In genomic region chr2:42116195-42117181, GRCh38 we compare ENCODE assay signal across 17 cellular contexts. TPM values are rescaled to one million over a fixed set of nuclear protein-coding genes. Genes with fewer than 3 reads are reported as not detected.
DNase-seq lines count a peak whose midpoint lies in the region; ATAC-seq and TF ChIP-seq lines count a peak whose summit lies in the region.
"Had no signal": no experiment of that assay in that cellular context is flagged by ENCODE, and none has a peak within 500 bp of the region (broad histone marks: within the 10 kb centered on the region; RNA-seq: fewer than 3 reads in every experiment).

No MANE protein-coding gene starts in this region.

- peaks cover 23% of the 10 kb centered on the region for H3K4me1 Mint-ChIP-seq in MCF 10A (ENCODE audit: insufficient read depth, unreplicated experiment)

- 78% methylated on average over 5 of the region's 5 CpGs for WGBS in mesenchymal stem cell

- H3K79me1 ChIP-seq in mesenchymal stem cell (replicated peaks; ENCODE audit: low read length, poor library complexity, severe bottlenecking) = no peaks in the 10 kb centered on the region

- no peak overlapping the region for H3K23ac ChIP-seq in mesenchymal stem cell (ENCODE audit: low read length in 2 of 2)

- H3K27ac Mint-ChIP-seq in MCF 10A (ENCODE audit: low read depth, unreplicated experiment) = no peak overlapping the region

- POLR2A ChIA-PET in MCF 10A (lab: Yijun Ruan, JAX) = interaction anchor here (1.6 to 1.9 kb wide), 2 partner anchors 16 to 22 kb away, joined by 3 to 7 read pairs; no protein-coding TSS in a partner anchor

- H3K9ac ChIP-seq in mesenchymal stem cell (ENCODE audit: low read length) = no peak overlapping the region

- H2BK12ac ChIP-seq in mesenchymal stem cell (ENCODE audit: low read length in 2 of 2) = no peak overlapping the region

- peaks cover 3% of the 10 kb centered on the region for H3K9me3 Mint-ChIP-seq in MCF 10A (ENCODE audit: unreplicated experiment)
- H3K9me3 Mint-ChIP-seq: naive B cell had no signal

- H3K4me3 Mint-ChIP-seq in MCF 10A (ENCODE audit: unreplicated experiment) = no peak overlapping the region

- intact Hi-C loops in breast epithelium (cut with DNase I; ENCODE audit: low total_unique reads) (no loop called here), MCF 10A (cut with micrococcal nuclease) (no loop called here)

- peak overlapping the region; percentile 66 for H2AK5ac ChIP-seq in mesenchymal stem cell (ENCODE audit: low read length, severe bottlenecking)

- no peaks in the 10 kb centered on the region for H3K36me3 Mint-ChIP-seq in MCF 10A (ENCODE audit: insufficient read depth, unreplicated experiment)
- H3K36me3 Mint-ChIP-seq: naive B cell had no signal

- no peak overlapping the region for H3K4me2 ChIP-seq in mesenchymal stem cell (ENCODE audit: low read length, poor library complexity, severe bottlenecking)

- H3K18ac ChIP-seq in mesenchymal stem cell (ENCODE audit: low read depth in 1 of 2, low read length in 2 of 2) = no peak overlapping the region

- CTCF ChIA-PET in MCF 10A (lab: Yijun Ruan, JAX) = interaction anchor here (0.6 to 2.6 kb wide), 4 partner anchors 20 to 263 kb away, joined by 3 to 9 read pairs (median 6); no protein-coding TSS in a partner anchor

- DNase-seq in breast epithelium (ENCODE audit: low spot score in 2 of 2) (no peak), MCF 10A (ENCODE audit: unreplicated experiment) (no peak), cardiac fibroblast (ENCODE audit: low read depth in 2 of 2) (peak; percentile 56 to 66), mesenchymal stem cell (peak; percentile 38), NCI-H510A treated with DMSO at 0.1 percent for 48 hours (lab: John Stamatoyannopoulos, UW) (no peak), Peyer's patch (no peak)
- no peak for DNase-seq in stimulated activated CD4-positive, alpha-beta T cell treated with anti-CD3 and anti-CD28 coated beads, Interleukin-2, amount 100 ng/mL, for 48 hours
- DNase-seq: 8988T; activated CD4-positive, CD25-positive, alpha-beta regulatory T cell treated with anti-CD3 and anti-CD28 coated beads, Interleukin-2, amount 50 U/mL, for 72 hours; activated T-cell treated with anti-CD3 and anti-CD28 coated beads, Interleukin-2, amount 50 U/mL, for 1 hour; adrenal gland; naive B cell; NCI-H1092; NCI-H345; OCI-M1; T-helper 1 cell had no signal

- H3K27ac ChIP-seq in breast epithelium (peak overlapping the region; percentile 10), mesenchymal stem cell (ENCODE audit: low read length, poor library complexity, severe bottlenecking) (no peak overlapping the region), Peyer's patch (no peak overlapping the region)

- no peak for TF ChIP-seq CTCF in breast epithelium (IDR thresholded peaks at IDR 0.05)
- TF ChIP-seq CTCF in MCF 10A (IDR thresholded peaks at IDR 0.05; ENCODE audit: unreplicated experiment) = no peak
- TF ChIP-seq CTCF in cardiac fibroblast (IDR thresholded peaks at IDR 0.05; ENCODE audit: low read depth, low read length) = no peak
- no peak for TF ChIP-seq CTCF in Peyer's patch (IDR thresholded peaks at IDR 0.05)

- no peaks in the 10 kb centered on the region for H3K36me3 ChIP-seq in breast epithelium
- H3K36me3 ChIP-seq in mesenchymal stem cell (ENCODE audit: control insufficient read depth in 1 of 2, insufficient read depth in 2 of 2, low read depth in 1 of 2, low read length in 2 of 2) = no peaks in the 10 kb centered on the region
- H3K36me3 ChIP-seq in Peyer's patch = no peaks in the 10 kb centered on the region
- H3K36me3 ChIP-seq: adrenal gland had no signal

- H3K27me3 Mint-ChIP-seq in MCF 10A (ENCODE audit: insufficient read depth, unreplicated experiment) = no peaks in the 10 kb centered on the region
- H3K27me3 Mint-ChIP-seq: naive B cell had no signal

- no TSS peak for BruUV-seq in MCF 10A (replicated peaks; lab: Mats Ljungman, UMichigan)

- H3K9me3 ChIP-seq in breast epithelium (no peaks in the 10 kb centered on the region), mesenchymal stem cell (ENCODE audit: control insufficient read depth, low read length) (no peaks in the 10 kb centered on the region), Peyer's patch (no peaks in the 10 kb centered on the region)

- H2BK15ac ChIP-seq in mesenchymal stem cell (ENCODE audit: low read depth, poor library complexity, severe bottlenecking) = no peak overlapping the region

- H3K27me3 ChIP-seq in breast epithelium (no peaks in the 10 kb centered on the region), mesenchymal stem cell (ENCODE audit: control insufficient read depth in 1 of 2, insufficient read depth in 1 of 2, low read length in 2 of 2) (no peaks in the 10 kb centered on the region), Peyer's patch (no peaks in the 10 kb centered on the region)
- H3K27me3 ChIP-seq: adrenal gland had no signal

- H3K4me1 ChIP-seq in breast epithelium (peaks cover 0 to 23% of the 10 kb centered on the region in 2 donors), mesenchymal stem cell (ENCODE audit: control insufficient read depth, insufficient read depth, low read depth, low read length) (peaks cover 2% of the 10 kb centered on the region), Peyer's patch (peaks cover 0 to 18% (median 5%) of the 10 kb centered on the region in 4 donors)

- no peak overlapping the region for H3K14ac ChIP-seq in mesenchymal stem cell (ENCODE audit: low read length in 2 of 2)

- H2AFZ ChIP-seq in mesenchymal stem cell (ENCODE audit: low read depth, low read length) = no peak overlapping the region

- H3K4me3 ChIP-seq in breast epithelium (no peak overlapping the region), cardiac fibroblast (replicated peaks in 1 of 2; ENCODE audit: low read depth in 2 of 2, low read length in 2 of 2) (no peak overlapping the region), mesenchymal stem cell (ENCODE audit: insufficient read depth in 1 of 2, low read depth in 1 of 2, low read length in 2 of 2) (no peak overlapping the region), Peyer's patch (no peak overlapping the region)
- H3K4me3 ChIP-seq: adrenal gland had no signal

- no peak overlapping the region for H2BK5ac ChIP-seq in mesenchymal stem cell (ENCODE audit: low read depth, low read length, poor library complexity, severe bottlenecking)

- H4K8ac ChIP-seq in mesenchymal stem cell (ENCODE audit: low read length) = no peak overlapping the region

- no peak for TF ChIP-seq POLR2A in breast epithelium (IDR thresholded peaks at IDR 0.05)
- TF ChIP-seq POLR2A in Peyer's patch (IDR thresholded peaks at IDR 0.05) = no peak

- H2BK120ac ChIP-seq in mesenchymal stem cell (ENCODE audit: low read depth, low read length) = no peak overlapping the region

- H3K4ac ChIP-seq in mesenchymal stem cell (ENCODE audit: low read depth in 1 of 2, low read length in 2 of 2) = no peak overlapping the region

- ATAC-seq in GM18873 (IDR thresholded peaks at IDR 0.05; ENCODE audit: low FRiP score, unreplicated experiment) = no peak

- H4K91ac ChIP-seq in mesenchymal stem cell (ENCODE audit: low read length) = no peak overlapping the region

RNA-seq across cellular contexts. Expression of gene EML4, which starts 52.7 kb away (rescaled TPM):
- total RNA-seq in breast epithelium = 10 to 100 TPM; 19.4 to 68.5 (median 36.7) TPM
- 31.2 and 34.5 TPM in 2 replicates for total RNA-seq in MCF 10A (2022)
- 24.9 TPM for polyA plus RNA-seq in mesenchymal stem cell (2013, experiment 1 of 2)
- 24.4 TPM for polyA plus RNA-seq in mesenchymal stem cell (2013, experiment 2 of 2)
- total RNA-seq in Peyer's patch = 100 to 1,000 TPM in 1 of 4 donors, 10 to 100 TPM in 3; 73.7 to 115 (median 84.4) TPM

Comparison
In these comparisons a context has a peak if more than half of its experiments do, and no peak if none do; other contexts are left out.
1. DNase-seq: peak in cardiac fibroblast (2 of 2) and mesenchymal stem cell (single experiment); none in breast epithelium (0 of 2), MCF 10A (single experiment), stimulated activated CD4-positive, alpha-beta T cell treated with anti-CD3 and anti-CD28 coated beads, Interleukin-2, amount 100 ng/mL, for 48 hours (0 of 2), NCI-H510A treated with DMSO at 0.1 percent for 48 hours (single experiment) and Peyer's patch (0 of 3).
2. H3K27ac ChIP-seq: peak in breast epithelium (2 of 2); none in mesenchymal stem cell (single experiment) and Peyer's patch (0 of 4).